16 cellular contexts compared by ENCODE assay signal in genomic region chr2:239178484-239178883, GRCh38.
"Had no signal": no experiment of that assay in that cellular context is flagged by ENCODE, and none has a peak within 500 bp of the region (broad histone marks: within the 10 kb centered on the region; RNA-seq: fewer than 3 reads in every experiment).

No MANE protein-coding gene starts in this region.

- H3K27ac Mint-ChIP-seq: activated CD4-positive, alpha-beta memory T cell treated with anti-CD3 and anti-CD28 coated beads, Interleukin-2, amount 10 ng/mL, durations not matched to agents 7 days and 5 days; activated naive CD8-positive, alpha-beta T cell treated with anti-CD3 and anti-CD28 coated beads, Interleukin-2, amount 50 U/mL, for 24 hours; activated T-cell treated with anti-CD3 and anti-CD28 coated beads, Interleukin-2, amount 50 U/mL, for 72 hours; nephron progenitor cell; stimulated activated memory B cell treated with anti-CD40 and anti-IgM and Interleukin-4, amounts not matched to agents 10 μg/mL and 1 μg/mL and 100 μg/mL, for 72 hours had no signal

- H3K4me1 Mint-ChIP-seq: activated naive CD8-positive, alpha-beta T cell treated with anti-CD3 and anti-CD28 coated beads, Interleukin-2, amount 50 U/mL, for 24 hours; stimulated activated memory B cell treated with anti-CD40 and anti-IgM and Interleukin-4, amounts not matched to agents 10 μg/mL and 1 μg/mL and 100 μg/mL, for 72 hours had no signal

- H3K4me1 ChIP-seq: thyroid gland had no signal

- H3K27me3 Mint-ChIP-seq: activated CD4-positive, alpha-beta memory T cell treated with anti-CD3 and anti-CD28 coated beads, Interleukin-2, amount 10 ng/mL, durations not matched to agents 7 days and 5 days; activated naive CD8-positive, alpha-beta T cell treated with anti-CD3 and anti-CD28 coated beads, Interleukin-2, amount 50 U/mL, for 24 hours; stimulated activated memory B cell treated with anti-CD40 and anti-IgM and Interleukin-4, amounts not matched to agents 10 μg/mL and 1 μg/mL and 100 μg/mL, for 72 hours had no signal

- H3K9me3 ChIP-seq: thyroid gland had no signal

- H3K4me3 ChIP-seq: dorsolateral prefrontal cortex, thyroid gland had no signal

- H3K27me3 ChIP-seq: dorsolateral prefrontal cortex, thyroid gland had no signal

- DNase-seq: activated CD4-positive, alpha-beta memory T cell treated with anti-CD3 and anti-CD28 coated beads, Interleukin-2, amount 10 ng/mL, durations not matched to agents 7 days and 5 days; activated CD4-positive, alpha-beta T cell treated with anti-CD3 and anti-CD28 coated beads for 4 hours; activated naive CD4-positive, alpha-beta T cell; activated naive CD8-positive, alpha-beta T cell treated with anti-CD3 and anti-CD28 coated beads, Interleukin-2, amount 50 U/mL, for 24 hours; activated T-cell treated with anti-CD3 and anti-CD28 coated beads, Interleukin-2, amount 50 U/mL, for 72 hours; hypothalamus; nephron progenitor cell; SHP77; SK-N-SH; stimulated activated CD4-positive, alpha-beta T cell treated with anti-CD3 and anti-CD28 coated beads, Interleukin-12 subunit alpha, Interleukin-12 subunit beta, amount 100 ng/mL, for 4 hours; stimulated activated CD4-positive, alpha-beta T cell treated with anti-CD3 and anti-CD28 coated beads, Interleukin-2, amount 100 ng/mL, for 24 hours; T-helper 1 cell had no signal

- H3K27ac ChIP-seq: thyroid gland, VCaP had no signal

- H3K4me3 Mint-ChIP-seq: activated CD4-positive, alpha-beta memory T cell treated with anti-CD3 and anti-CD28 coated beads, Interleukin-2, amount 10 ng/mL, durations not matched to agents 7 days and 5 days; activated naive CD8-positive, alpha-beta T cell treated with anti-CD3 and anti-CD28 coated beads, Interleukin-2, amount 50 U/mL, for 24 hours; activated T-cell treated with anti-CD3 and anti-CD28 coated beads, Interleukin-2, amount 50 U/mL, for 72 hours; nephron progenitor cell; stimulated activated memory B cell treated with anti-CD40 and anti-IgM and Interleukin-4, amounts not matched to agents 10 μg/mL and 1 μg/mL and 100 μg/mL, for 72 hours had no signal

- ATAC-seq: activated naive CD8-positive, alpha-beta T cell treated with anti-CD3 and anti-CD28 coated beads, Interleukin-2, amount 50 U/mL, for 24 hours; activated T-cell treated with anti-CD3 and anti-CD28 coated beads, Interleukin-2, amount 50 U/mL, for 72 hours; stimulated activated memory B cell treated with anti-CD40 and anti-IgM and Interleukin-4, amounts not matched to agents 10 μg/mL and 1 μg/mL and 100 μg/mL, for 72 hours had no signal
